16 cellular contexts compared by ENCODE assay signal in the genomic region with DNA sequence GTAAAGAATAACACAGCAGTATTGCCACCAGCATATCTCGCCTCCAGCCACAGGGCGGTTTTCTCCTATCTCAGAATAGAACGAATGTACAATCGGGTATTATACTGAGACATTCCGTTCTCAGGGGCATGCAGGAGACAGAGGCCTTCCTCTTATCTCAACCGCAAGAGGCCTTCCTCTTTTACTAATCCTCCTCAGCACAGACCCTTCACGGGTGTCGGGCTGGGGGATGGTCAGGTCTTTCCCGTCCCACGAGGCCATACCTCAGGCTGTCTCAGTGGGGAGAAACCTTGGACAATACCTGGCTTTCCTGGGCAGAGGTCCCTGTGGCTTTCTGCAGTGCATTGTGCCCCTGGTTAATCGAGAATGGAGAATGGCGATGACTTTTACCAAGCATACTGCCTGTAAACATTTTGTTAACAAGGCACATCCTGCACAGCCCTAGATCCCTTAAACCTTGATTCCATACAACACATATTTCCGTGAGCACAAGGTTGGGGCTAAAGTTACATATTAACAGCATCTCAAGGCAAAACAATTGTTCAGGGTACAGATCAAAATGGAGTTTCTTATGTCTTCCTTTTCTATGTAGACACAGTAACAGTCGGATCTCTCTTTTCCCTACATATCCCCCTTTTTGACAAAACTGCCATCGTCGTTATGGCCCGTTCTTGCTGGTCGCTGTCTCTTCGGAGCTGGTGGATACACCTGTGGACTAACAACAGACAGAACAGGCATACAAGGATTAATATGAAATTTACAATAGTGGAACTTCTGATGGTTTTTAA. TPM values are rescaled to one million over a fixed set of nuclear protein-coding genes. Genes with fewer than 3 reads are reported as not detected.
A peak's percentile ranks its signal among the peaks of the same experiment; 100 is the strongest.
DNase-seq lines count a peak whose midpoint lies in the region; ATAC-seq and TF ChIP-seq lines count a peak whose summit lies in the region.
"Not testable (repeated sequence)": the region's sequence is repeated elsewhere in the genome, so short reads cannot be mapped to it uniquely, and the experiment has no call there.
"Had no signal": no experiment of that assay in that cellular context is flagged by ENCODE, and none has a peak within 500 bp of the region (broad histone marks: within the 10 kb centered on the region; RNA-seq: fewer than 3 reads in every experiment).

No MANE protein-coding gene starts in this region.

- H3K4me2 ChIP-seq in DOHH2 (ENCODE audit: low read length) (peak overlapping the region; percentile 69), OCI-LY1 (ENCODE audit: low read length) (peak overlapping the region; percentile 18; the same call in 1 of the 2 replicates), SU-DHL-6 (ENCODE audit: low read depth, low read length, poor library complexity, severe bottlenecking) (peak overlapping the region; percentile 63)

- H3K4me3 Mint-ChIP-seq in neural crest cell, result peak overlapping the region; percentile 12
- H3K4me3 Mint-ChIP-seq in stimulated activated naive CD8-positive, alpha-beta T cell treated with anti-CD3 and anti-CD28 coated beads, Interleukin-15, Interleukin-2, amounts not matched to agents 100 ng/mL and 50 ng/mL, for 24 hours, result not testable (repeated sequence)

- H3K27me3 Mint-ChIP-seq in neural crest cell (ENCODE audit: low read depth); stimulated activated naive CD8-positive, alpha-beta T cell treated with anti-CD3 and anti-CD28 coated beads, Interleukin-15, Interleukin-2, amounts not matched to agents 100 ng/mL and 50 ng/mL, for 24 hours: not testable (repeated sequence)

- H3K9me3 Mint-ChIP-seq in neural crest cell; stimulated activated naive CD8-positive, alpha-beta T cell treated with anti-CD3 and anti-CD28 coated beads, Interleukin-15, Interleukin-2, amounts not matched to agents 100 ng/mL and 50 ng/mL, for 24 hours: not testable (repeated sequence)

- H3K4me1 Mint-ChIP-seq in neural crest cell, result peaks cover 24% of the 10 kb centered on the region
- H3K4me1 Mint-ChIP-seq in stimulated activated naive CD8-positive, alpha-beta T cell treated with anti-CD3 and anti-CD28 coated beads, Interleukin-15, Interleukin-2, amounts not matched to agents 100 ng/mL and 50 ng/mL, for 24 hours (ENCODE audit: low read depth), result peaks cover 32% of the 10 kb centered on the region

- H3K4me1 ChIP-seq in DOHH2 (ENCODE audit: control insufficient read depth, low read length) (peaks cover 47% of the 10 kb centered on the region), OCI-LY1 (ENCODE audit: insufficient read depth, low read length, severe bottlenecking) (peaks cover 45% of the 10 kb centered on the region), heart right ventricle (peaks cover 7 to 35% (median 18%) of the 10 kb centered on the region in 9 donors)

- TF ChIP-seq CTCF in DOHH2 (IDR thresholded peaks at IDR 0.05; ENCODE audit: low read depth, low read length, poor library complexity, severe bottlenecking); OCI-LY1 (IDR thresholded peaks at IDR 0.05; ENCODE audit: low read length); SU-DHL-6 (IDR thresholded peaks at IDR 0.05; ENCODE audit: insufficient read depth, low read length, poor library complexity, severe bottlenecking); heart right ventricle (IDR thresholded peaks at IDR 0.05); neural crest cell (conservative IDR thresholded peaks at IDR 0.05): not testable (repeated sequence)

- intact Hi-C loops in heart right ventricle (cut with DNase I), result loop anchor here in 2 of 10 donors (5.0 kb wide), 2 partner anchors 147 to 232 kb away; a partner anchor contains a TSS

- not testable (repeated sequence) for H3K27ac Mint-ChIP-seq in neural crest cell (ENCODE audit: unreplicated experiment)
- peak overlapping the region; percentile 20 for H3K27ac Mint-ChIP-seq in stimulated activated naive CD8-positive, alpha-beta T cell treated with anti-CD3 and anti-CD28 coated beads, Interleukin-15, Interleukin-2, amounts not matched to agents 100 ng/mL and 50 ng/mL, for 24 hours

- not testable (repeated sequence) for H3K36me3 ChIP-seq in DOHH2 (ENCODE audit: control insufficient read depth, low read length); OCI-LY1 (ENCODE audit: insufficient read depth, low read length); SU-DHL-6 (ENCODE audit: low read length); heart right ventricle

- 52 to 53% methylated on average over 19 of the region's 19 CpGs for WGBS in heart right ventricle, 2 donors

- DNase-seq in Kasumi-1 (lab: John Stamatoyannopoulos, UW) (peak; percentile 82 to 87), amniotic epithelial cell (ENCODE audit: low read depth) (peak; percentile 93)
- DNase-seq in heart right ventricle; neural crest cell (ENCODE audit: low read depth, low spot score): not testable (repeated sequence)

- peak overlapping the region; percentile 5; the same call in 1 of the 2 replicates for H3K9ac ChIP-seq in OCI-LY1 (ENCODE audit: low read length)
- H3K9ac ChIP-seq in SU-DHL-6 (ENCODE audit: low read length), result peak overlapping the region; percentile 53

- H3K27ac ChIP-seq in DOHH2 (ENCODE audit: low read depth, low read length), result peak overlapping the region; percentile 83
- peak overlapping the region; percentile 81 for H3K27ac ChIP-seq in OCI-LY1 (ENCODE audit: low read depth, low read length, poor library complexity, severe bottlenecking)
- H3K27ac ChIP-seq in SU-DHL-6 (ENCODE audit: low read depth, low read length), result peak overlapping the region; percentile 89
- H3K27ac ChIP-seq in heart right ventricle, result peak overlapping the region in 9 of 10 donors; percentile 31 to 67 (median 54)

- H3F3A ChIP-seq in DOHH2 (ENCODE audit: control insufficient read depth, insufficient read depth) (peaks cover 17% of the 10 kb centered on the region), SU-DHL-6 (ENCODE audit: insufficient read depth) (peaks cover 38% of the 10 kb centered on the region)
- not testable (repeated sequence) for H3F3A ChIP-seq in OCI-LY1 (ENCODE audit: insufficient read depth, low read length)

- H3K4me3 ChIP-seq in DOHH2 (ENCODE audit: low read length) (peak overlapping the region; percentile 50), SU-DHL-6 (ENCODE audit: insufficient read depth, low read length, poor library complexity, severe bottlenecking) (peak overlapping the region; percentile 16)
- H3K4me3 ChIP-seq in OCI-LY1 (ENCODE audit: low read depth, low read length, poor library complexity, severe bottlenecking); heart right ventricle: not testable (repeated sequence)

- not testable (repeated sequence) for H3K27me3 ChIP-seq in DOHH2 (ENCODE audit: control insufficient read depth, low read length); OCI-LY1 (ENCODE audit: insufficient read depth, low read length); SU-DHL-6 (ENCODE audit: low read length); heart right ventricle

- ATAC-seq in heart right ventricle, result not testable (repeated sequence)

- H3K36me3 Mint-ChIP-seq in neural crest cell (ENCODE audit: low read depth); stimulated activated naive CD8-positive, alpha-beta T cell treated with anti-CD3 and anti-CD28 coated beads, Interleukin-15, Interleukin-2, amounts not matched to agents 100 ng/mL and 50 ng/mL, for 24 hours (ENCODE audit: low read depth): not testable (repeated sequence)

- not testable (repeated sequence) for H2AFZ ChIP-seq in OCI-LY1 (ENCODE audit: low read length)
- H2AFZ ChIP-seq in SU-DHL-6 (ENCODE audit: low read depth, low read length, severe bottlenecking), result peak overlapping the region; percentile 80

- H3K9me3 ChIP-seq in DOHH2 (ENCODE audit: control insufficient read depth, insufficient read depth, low read length); OCI-LY1 (ENCODE audit: low read length); SU-DHL-6 (ENCODE audit: insufficient read depth, low read length); heart right ventricle: not testable (repeated sequence)

- H3K9me2 ChIP-seq in DOHH2 (replicated peaks; ENCODE audit: control insufficient read depth, low read length); OCI-LY1 (ENCODE audit: low read depth, low read length); SU-DHL-6 (replicated peaks; ENCODE audit: insufficient read depth, low read length): not testable (repeated sequence)

- H3K79me2 ChIP-seq in DOHH2 (ENCODE audit: control insufficient read depth, low read length); OCI-LY1 (ENCODE audit: insufficient read depth, low read length); SU-DHL-6 (ENCODE audit: insufficient read depth, low read length): not testable (repeated sequence)

- H4K20me1 ChIP-seq in DOHH2 (ENCODE audit: control insufficient read depth, insufficient read depth, low read depth, low read length); OCI-LY1 (ENCODE audit: insufficient read depth, low read length); SU-DHL-6 (ENCODE audit: low read depth, low read length): not testable (repeated sequence)

RNA-seq across cellular contexts. Expression of a gene that starts 14.8 kb away (rescaled TPM):
- total RNA-seq in heart right ventricle (10 to 100 TPM; 39.2 to 52.5 (median 44.7) TPM), neural crest cell (103 and 105 TPM in 2 replicates)
- 10 to 100 TPM; 23.7 to 45.9 TPM for polyA plus RNA-seq in heart right ventricle

RNA-seq across cellular contexts. Expression of a gene that starts 21.6 kb away (rescaled TPM):
- total RNA-seq in heart right ventricle (not detected), neural crest cell (not detected in 2 replicates)
- polyA plus RNA-seq in heart right ventricle, result under 1 TPM in 1 of 2 donors, not detected in 1; 0.09 TPM
- total RNA-seq: activated T-helper 17 cell treated with anti-CD3 and anti-CD28 coated beads, Interleukin-2, amount 50 U/mL, for 72 hours; cerebellum; gastroesophageal sphincter; HT-29; left cardiac atrium; lung microvascular endothelial cell; tibial nerve had no signal
- polyA plus RNA-seq: neural cell had no signal

RNA-seq across cellular contexts. Expression of a gene that starts 35.0 kb away (rescaled TPM):
- 10 to 100 TPM; 10.4 to 37.1 (median 15.9) TPM for total RNA-seq in heart right ventricle
- polyA plus RNA-seq in heart right ventricle, result 10 to 100 TPM; 15.4 to 40.4 TPM
- 61.3 and 62.6 TPM in 2 replicates for total RNA-seq in neural crest cell

Comparison
In these comparisons a context has a peak if more than half of its experiments do, and no peak if none do; other contexts are left out.
1. H3K4me2 ChIP-seq: peak in every context shown above with its lines; median percentile 69 in DOHH2; 63 in SU-DHL-6; 18 in OCI-LY1.